15 cellular contexts compared by ENCODE assay signal in genomic region chrX:49029876-49030275, GRCh38. TPM values are rescaled to one million over a fixed set of nuclear protein-coding genes. Genes with fewer than 3 reads are reported as not detected.
DNase-seq lines count a peak whose midpoint lies in the region; ATAC-seq, FAIRE-seq and TF ChIP-seq lines count a peak whose summit lies in the region.
"Had no signal": no experiment of that assay in that cellular context is flagged by ENCODE, and none has a peak within 500 bp of the region (broad histone marks: within the 10 kb centered on the region; RNA-seq: fewer than 3 reads in every experiment).

No MANE protein-coding gene starts in this region.

- H3K27ac ChIP-seq in Peyer's patch (peak overlapping the region in 2 of 4 donors; percentile 56 to 72), keratinocyte (ENCODE audit: control insufficient read depth, insufficient read depth, low read length) (peak overlapping the region; percentile 40)
- H3K27ac ChIP-seq: BLaER1 treated with 17β-estradiol and CSF1 and Interleukin-3, amounts not matched to agents 10 nM and 100 nM; gastrocnemius medialis; suprapubic skin had no signal

- H3K36me3 Mint-ChIP-seq in immature natural killer cell: peaks cover 4 to 8% (median 4%) of the 10 kb centered on the region in 3 donors

- H3K27me3 ChIP-seq in Peyer's patch: no peaks in the 10 kb centered on the region
- H3K27me3 ChIP-seq in keratinocyte (ENCODE audit: control insufficient read depth, extremely low read depth, insufficient read depth, low read length): no peaks in the 10 kb centered on the region
- H3K27me3 ChIP-seq: gastrocnemius medialis, suprapubic skin had no signal

- H3K9me3 ChIP-seq in Peyer's patch (no peaks in the 10 kb centered on the region), keratinocyte (ENCODE audit: control insufficient read depth, low read depth, low read length) (no peaks in the 10 kb centered on the region)
- H3K9me3 ChIP-seq: gastrocnemius medialis, suprapubic skin had no signal

- H3K9ac ChIP-seq in keratinocyte (ENCODE audit: control insufficient read depth, extremely low read depth, insufficient read depth, low read length): no peak overlapping the region
- H3K9ac ChIP-seq: BLaER1 treated with 17β-estradiol and CSF1 and Interleukin-3, amounts not matched to agents 10 nM and 100 nM had no signal

- peak; percentile 81 for DNase-seq in ELF-1 (ENCODE audit: low read depth, low spot score)
- peak in 2 of 3 donors; percentile 75 to 77 for DNase-seq in Peyer's patch
- peak; percentile 65 for DNase-seq in keratinocyte (ENCODE audit: low read depth, low spot score)
- no peak for DNase-seq in immature natural killer cell
- DNase-seq: activated CD4-positive, alpha-beta T cell treated with anti-CD3 and anti-CD28 coated beads, Interleukin-2, amount 10 ng/mL, durations not matched to agents 24 days and 14 days; amygdala; EL; gastrocnemius medialis; GOT3; MV-4-11 had no signal

- no peak overlapping the region for H3K4me2 ChIP-seq in keratinocyte (ENCODE audit: control insufficient read depth, extremely low read depth, insufficient read depth, low read depth, low read length)
- H3K4me2 ChIP-seq: BLaER1 treated with 17β-estradiol and CSF1 and Interleukin-3, amounts not matched to agents 10 nM and 100 nM had no signal

- no peak for TF ChIP-seq CTCF in Peyer's patch (IDR thresholded peaks at IDR 0.05)
- TF ChIP-seq CTCF in keratinocyte (optimal IDR thresholded peaks at IDR 0.05 in 1 of 3, IDR thresholded peaks at IDR 0.05 in 1 of 3, conservative IDR thresholded peaks at IDR 0.05 in 1 of 3; ENCODE audit: extremely low read depth in 1 of 3, insufficient read depth in 2 of 3, low read length in 3 of 3): no peak

- H3K36me3 ChIP-seq in Peyer's patch (peaks cover 0 to 26% (median 0%) of the 10 kb centered on the region in 3 donors), keratinocyte (ENCODE audit: control insufficient read depth in 2 of 2, extremely low read depth in 1 of 2, insufficient read depth in 2 of 2, low read length in 2 of 2) (peaks cover 12 to 16% of the 10 kb centered on the region in 2 experiments)

- H3K27ac Mint-ChIP-seq in immature natural killer cell: peak overlapping the region in 1 of 6 donors; percentile 17
- H3K27ac Mint-ChIP-seq: activated CD4-positive, alpha-beta T cell treated with anti-CD3 and anti-CD28 coated beads, Interleukin-2, amount 10 ng/mL, durations not matched to agents 24 days and 14 days; T-helper 1 cell treated with Interleukin-12 subunit alpha and Interleukin-12 subunit beta and Interleukin-4 antibody, amounts not matched to agents 30 μg/mL and 1 μg/mL, for 36 hours had no signal

- H3K27me3 Mint-ChIP-seq in immature natural killer cell (ENCODE audit: low read depth in 3 of 3): peaks cover 0 to 5% (median 0%) of the 10 kb centered on the region in 3 donors
- H3K27me3 Mint-ChIP-seq: activated CD4-positive, alpha-beta T cell treated with anti-CD3 and anti-CD28 coated beads, Interleukin-2, amount 10 ng/mL, durations not matched to agents 24 days and 14 days had no signal

- H3K9me3 Mint-ChIP-seq in immature natural killer cell: no peaks in the 10 kb centered on the region
- H3K9me3 Mint-ChIP-seq: activated CD4-positive, alpha-beta T cell treated with anti-CD3 and anti-CD28 coated beads, Interleukin-2, amount 10 ng/mL, durations not matched to agents 24 days and 14 days; T-helper 1 cell treated with Interleukin-12 subunit alpha and Interleukin-12 subunit beta and Interleukin-4 antibody, amounts not matched to agents 30 μg/mL and 1 μg/mL, for 36 hours had no signal

- TF ChIP-seq POLR2A in Peyer's patch (IDR thresholded peaks at IDR 0.05): no peak

- ATAC-seq in GM21717 (IDR thresholded peaks at IDR 0.05; ENCODE audit: unreplicated experiment) (no peak), HG02884 (IDR thresholded peaks at IDR 0.05; ENCODE audit: unreplicated experiment) (no peak)
- ATAC-seq: gastrocnemius medialis had no signal

- dilution Hi-C loops in keratinocyte (cut with MboI; ENCODE audit: extremely low pct_ligation_motif_present, low sequenced_read_pairs): no loop called here

- H4K20me1 ChIP-seq in keratinocyte (ENCODE audit: control insufficient read depth, extremely low read depth, insufficient read depth, low read length): no peaks in the 10 kb centered on the region

- H3K4me1 ChIP-seq in Peyer's patch (no peaks in the 10 kb centered on the region), keratinocyte (ENCODE audit: control insufficient read depth, extremely low read depth, insufficient read depth, low read length) (peaks cover 5% of the 10 kb centered on the region)
- H3K4me1 ChIP-seq: gastrocnemius medialis, suprapubic skin had no signal

- H3K4me3 ChIP-seq in Peyer's patch: no peak overlapping the region
- H3K4me3 ChIP-seq in keratinocyte (ENCODE audit: control insufficient read depth in 2 of 3, extremely low read depth in 1 of 3, insufficient read depth in 2 of 3, low read depth in 1 of 3, low read length in 3 of 3): no peak overlapping the region
- H3K4me3 ChIP-seq: BLaER1 treated with 17β-estradiol and CSF1 and Interleukin-3, amounts not matched to agents 10 nM and 100 nM; gastrocnemius medialis; suprapubic skin had no signal

- H2AFZ ChIP-seq in keratinocyte (ENCODE audit: control insufficient read depth, low read length): no peak overlapping the region

- no peaks in the 10 kb centered on the region for H3K79me2 ChIP-seq in keratinocyte (ENCODE audit: control insufficient read depth, insufficient read depth, low read length)

- peak; percentile 20 for FAIRE-seq in keratinocyte (lab: Jason Lieb, UNC)

- H3K4me3 Mint-ChIP-seq in immature natural killer cell: no peak overlapping the region
- H3K4me3 Mint-ChIP-seq: activated CD4-positive, alpha-beta T cell treated with anti-CD3 and anti-CD28 coated beads, Interleukin-2, amount 10 ng/mL, durations not matched to agents 24 days and 14 days; T-helper 1 cell treated with Interleukin-12 subunit alpha and Interleukin-12 subunit beta and Interleukin-4 antibody, amounts not matched to agents 30 μg/mL and 1 μg/mL, for 36 hours had no signal

- no peaks in the 10 kb centered on the region for H3K4me1 Mint-ChIP-seq in immature natural killer cell

- no peaks in the 10 kb centered on the region for H3K9me1 ChIP-seq in keratinocyte (ENCODE audit: control insufficient read depth, extremely low read depth, insufficient read depth, low read length)

RNA-seq across cellular contexts. Expression of gene TFE3, which starts 13.3 kb away (rescaled TPM):
- 10 to 100 TPM; 25.6 to 36.3 (median 32.4) TPM for total RNA-seq in Peyer's patch
- polyA plus RNA-seq in keratinocyte: 13.2 to 15.8 TPM (median 14.1 TPM) in 3 replicates
- 34.4 TPM for polyA plus RNA-seq in keratinocyte (2011; ENCODE audit: low read depth)
- polyA plus RNA-seq in keratinocyte (2011; cell fraction: cytosol; rRNA removed): 13.9 and 26.0 TPM in 2 replicates
- polyA plus RNA-seq in keratinocyte (2011; cell fraction: nucleus; rRNA removed): 21.6 and 24.7 TPM in 2 replicates
- 32.1 and 37.8 TPM in 2 replicates for polyA plus RNA-seq in keratinocyte (2012; ENCODE audit: low replicate concordance)
- 19.8 to 32.7 TPM (median 24.0 TPM) in 3 replicates for polyA minus RNA-seq in keratinocyte
- polyA minus RNA-seq in keratinocyte (2011; cell fraction: cytosol; rRNA and poly(A)+ RNA removed): 43.0 TPM
- 22.9 and 29.8 TPM in 2 replicates for polyA minus RNA-seq in keratinocyte (2011; cell fraction: nucleus; rRNA and poly(A)+ RNA removed)
- polyA plus RNA-seq in immature natural killer cell: 1 to 10 TPM; 1.1 to 9.0 (median 4.2) TPM

RNA-seq across cellular contexts. Expression of gene GRIPAP1, which starts 27.8 kb away (rescaled TPM):
- total RNA-seq in Peyer's patch: 100 to 1,000 TPM in 1 of 4 donors, 10 to 100 TPM in 3; 32.4 to 139 (median 70.9) TPM
- polyA plus RNA-seq in keratinocyte: 20.2 to 23.0 TPM (median 20.9 TPM) in 3 replicates
- polyA plus RNA-seq in keratinocyte (2011; ENCODE audit: low read depth): 29.3 TPM
- polyA plus RNA-seq in keratinocyte (2011; cell fraction: cytosol; rRNA removed): 10.4 and 12.9 TPM in 2 replicates
- 68.9 and 70.8 TPM in 2 replicates for polyA plus RNA-seq in keratinocyte (2011; cell fraction: nucleus; rRNA removed)
- polyA plus RNA-seq in keratinocyte (2012; ENCODE audit: low replicate concordance): 17.3 and 17.5 TPM in 2 replicates
- polyA minus RNA-seq in keratinocyte: 7.2 to 19.0 TPM (median 10.7 TPM) in 3 replicates
- polyA minus RNA-seq in keratinocyte (2011; cell fraction: cytosol; rRNA and poly(A)+ RNA removed): 9.2 TPM
- polyA minus RNA-seq in keratinocyte (2011; cell fraction: nucleus; rRNA and poly(A)+ RNA removed): 9.0 and 16.7 TPM in 2 replicates
- polyA plus RNA-seq in immature natural killer cell: 10 to 100 TPM in 1 of 3 donors, 1 to 10 TPM in 1, under 1 TPM in 1; 0.62 to 19.8 (median 7.7) TPM

RNA-seq across cellular contexts. Expression of gene CCDC120, which starts 28.9 kb away (rescaled TPM):
- total RNA-seq in Peyer's patch: 10 to 100 TPM in 3 of 4 donors, not detected in 1; 13.8 to 39.1 (median 24.5) TPM
- 4.9 to 10.5 TPM (median 8.1 TPM) in 3 replicates for polyA plus RNA-seq in keratinocyte
- 2.6 TPM for polyA plus RNA-seq in keratinocyte (2011; ENCODE audit: low read depth)
- 7.1 and 8.6 TPM in 2 replicates for polyA plus RNA-seq in keratinocyte (2011; cell fraction: cytosol; rRNA removed)
- polyA plus RNA-seq in keratinocyte (2011; cell fraction: nucleus; rRNA removed): 34.3 and 43.7 TPM in 2 replicates
- polyA plus RNA-seq in keratinocyte (2012; ENCODE audit: low replicate concordance): 11.3 and 14.2 TPM in 2 replicates
- 5.4 to 18.6 TPM (median 7.9 TPM) in 3 replicates for polyA minus RNA-seq in keratinocyte
- polyA minus RNA-seq in keratinocyte (2011; cell fraction: cytosol; rRNA and poly(A)+ RNA removed): 8.6 TPM
- polyA minus RNA-seq in keratinocyte (2011; cell fraction: nucleus; rRNA and poly(A)+ RNA removed): 10.4 and 10.9 TPM in 2 replicates
- polyA plus RNA-seq in immature natural killer cell: 1 to 10 TPM in 1 of 3 donors, under 1 TPM in 2; 0.49 to 1.3 (median 0.50) TPM

RNA-seq across cellular contexts. Expression of gene PRAF2, which starts 43.9 kb away (rescaled TPM):
- 1 to 10 TPM; 2.8 to 9.8 (median 4.4) TPM for total RNA-seq in Peyer's patch
- polyA plus RNA-seq in keratinocyte (4.0 to 9.8 TPM (median 6.9 TPM) in 3 replicates), immature natural killer cell (10 to 100 TPM; 27.7 to 66.4 (median 36.3) TPM)
- 5.1 TPM for polyA plus RNA-seq in keratinocyte (2011; ENCODE audit: low read depth)
- 11.9 and 16.5 TPM in 2 replicates for polyA plus RNA-seq in keratinocyte (2011; cell fraction: cytosol; rRNA removed)
- 8.0 and 11.0 TPM in 2 replicates for polyA plus RNA-seq in keratinocyte (2011; cell fraction: nucleus; rRNA removed)
- 16.1 and 21.4 TPM in 2 replicates for polyA plus RNA-seq in keratinocyte (2012; ENCODE audit: low replicate concordance)
- polyA minus RNA-seq in keratinocyte: 5.9 to 21.2 TPM (median 7.1 TPM) in 3 replicates
- polyA minus RNA-seq in keratinocyte (2011; cell fraction: cytosol; rRNA and poly(A)+ RNA removed): 18.4 TPM
- polyA minus RNA-seq in keratinocyte (2011; cell fraction: nucleus; rRNA and poly(A)+ RNA removed): 4.6 and 5.0 TPM in 2 replicates

RNA-seq across cellular contexts. Expression of gene WDR45, which starts 49.8 kb away (rescaled TPM):
- total RNA-seq in Peyer's patch: 100 to 1,000 TPM in 2 of 4 donors, 10 to 100 TPM in 2; 64.2 to 133 (median 86.9) TPM
- polyA plus RNA-seq in keratinocyte (43.1 to 76.4 TPM (median 50.5 TPM) in 3 replicates), immature natural killer cell (100 to 1,000 TPM; 104 to 105 (median 104) TPM)
- polyA plus RNA-seq in keratinocyte (2011; ENCODE audit: low read depth): 64.9 TPM
- polyA plus RNA-seq in keratinocyte (2011; cell fraction: cytosol; rRNA removed): 52.2 and 61.5 TPM in 2 replicates
- 162 and 177 TPM in 2 replicates for polyA plus RNA-seq in keratinocyte (2011; cell fraction: nucleus; rRNA removed)
- 34.0 and 81.6 TPM in 2 replicates for polyA plus RNA-seq in keratinocyte (2012; ENCODE audit: low replicate concordance)
- 52.9 to 73.5 TPM (median 57.4 TPM) in 3 replicates for polyA minus RNA-seq in keratinocyte
- 36.6 TPM for polyA minus RNA-seq in keratinocyte (2011; cell fraction: cytosol; rRNA and poly(A)+ RNA removed)
- 33.1 and 34.4 TPM in 2 replicates for polyA minus RNA-seq in keratinocyte (2011; cell fraction: nucleus; rRNA and poly(A)+ RNA removed)

Comparison
In these comparisons a context has a peak if more than half of its experiments do, and no peak if none do; other contexts are left out.
1. DNase-seq: peak in ELF-1 (single experiment), Peyer's patch (2 of 3) and keratinocyte (single experiment); none in immature natural killer cell (0 of 3).